ENCODE assay signal across 27 cellular contexts in the genomic region with DNA sequence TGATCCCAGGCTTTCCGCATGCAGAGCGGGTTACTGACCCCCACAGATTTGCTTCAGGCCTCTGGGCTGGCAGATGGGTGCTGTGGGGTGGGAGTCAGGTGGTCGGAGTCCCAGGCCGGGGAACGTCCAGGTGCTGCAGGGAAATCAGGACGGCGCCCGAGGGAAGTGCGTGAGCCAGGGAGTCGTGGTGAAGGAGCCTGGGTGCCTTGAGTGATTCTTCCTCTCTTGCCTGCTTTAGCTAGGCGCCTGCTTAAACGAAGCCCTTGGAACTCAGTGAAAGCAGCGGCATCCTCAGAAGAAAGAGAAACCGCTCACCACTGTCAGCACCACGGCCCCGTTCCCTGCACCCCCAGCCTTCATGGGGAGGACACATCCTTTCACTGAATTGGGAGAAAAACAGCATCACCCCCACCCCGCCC.
DNase-seq lines count a peak whose midpoint lies in the region; ATAC-seq and TF ChIP-seq lines count a peak whose summit lies in the region.
"Had no signal": no experiment of that assay in that cellular context is flagged by ENCODE, and none has a peak within 500 bp of the region (broad histone marks: within the 10 kb centered on the region; RNA-seq: fewer than 3 reads in every experiment).

No MANE protein-coding gene starts in this region.

- no peak overlapping the region for H3K9ac ChIP-seq in trophoblast cell (ENCODE audit: low read length)

- H3K23ac ChIP-seq in trophoblast cell (ENCODE audit: low read length), result no peak overlapping the region

- H3K79me1 ChIP-seq in trophoblast cell (ENCODE audit: low read length), result peaks cover 4% of the 10 kb centered on the region

- no peak overlapping the region for H2AFZ ChIP-seq in trophoblast cell (ENCODE audit: insufficient read depth, low read length, poor library complexity)

- TF ChIP-seq CTCF in heart right ventricle (IDR thresholded peaks at IDR 0.05), result no peak
- no peak for TF ChIP-seq CTCF in coronary artery (IDR thresholded peaks at IDR 0.05)

- ATAC-seq in Right ventricle myocardium inferior, result no peak
- no peak for ATAC-seq in heart right ventricle
- ATAC-seq in HG03432 (IDR thresholded peaks at IDR 0.05; ENCODE audit: unreplicated experiment), result no peak
- ATAC-seq: activated CD4-positive, alpha-beta T cell treated with anti-CD3 and anti-CD28 coated beads for 36 hours; activated T-cell treated with anti-CD3 and anti-CD28 coated beads, Interleukin-2, amount 50 U/mL, for 72 hours; mucosa of descending colon had no signal

- H3K4me2 ChIP-seq in trophoblast cell (ENCODE audit: low read length), result no peak overlapping the region

- H3K27me3 ChIP-seq in heart right ventricle (peaks cover 0 to 60% (median 28%) of the 10 kb centered on the region in 7 donors), trophoblast cell (ENCODE audit: insufficient read depth, low read length) (no peaks in the 10 kb centered on the region)

- no peak overlapping the region for H3K4ac ChIP-seq in trophoblast cell (ENCODE audit: low read depth, low read length)

- no peak overlapping the region for H3K27ac ChIP-seq in heart right ventricle
- no peak overlapping the region for H3K27ac ChIP-seq in coronary artery
- no peak overlapping the region for H3K27ac ChIP-seq in trophoblast cell (ENCODE audit: low read depth, low read length)
- H3K27ac ChIP-seq: adrenal gland, esophagus muscularis mucosa, heart left ventricle, skin epidermis, thoracic aorta had no signal

- H4K8ac ChIP-seq in trophoblast cell (ENCODE audit: low read depth, low read length), result peak overlapping the region; percentile 30

- no peak overlapping the region for H4K12ac ChIP-seq in trophoblast cell (ENCODE audit: low read depth, low read length)

- 70 to 74% methylated on average over 17 of the region's 17 CpGs for WGBS in heart right ventricle, 2 donors
- WGBS in trophoblast cell (ENCODE audit: extremely low coverage, insufficient coverage, insufficient read length), result no CpG with 5 or more reads among the region's 17 CpGs

- H2AK5ac ChIP-seq in trophoblast cell (ENCODE audit: low read length), result no peak overlapping the region

- H3K4me1 ChIP-seq in heart right ventricle (no peaks in the 10 kb centered on the region), trophoblast cell (ENCODE audit: control insufficient read depth in 1 of 2, insufficient read depth in 2 of 2, low read length in 2 of 2) (peaks cover 4 to 9% of the 10 kb centered on the region in 2 experiments)
- H3K4me1 ChIP-seq: adrenal gland, esophagus muscularis mucosa, HAP-1, heart left ventricle had no signal

- no peaks in the 10 kb centered on the region for H3K36me3 ChIP-seq in heart right ventricle
- H3K36me3 ChIP-seq in trophoblast cell (ENCODE audit: control insufficient read depth in 1 of 2, insufficient read depth in 2 of 2, low read length in 2 of 2), result no peaks in the 10 kb centered on the region
- H3K36me3 ChIP-seq: adrenal gland, esophagus muscularis mucosa, HAP-1, heart left ventricle, thoracic aorta had no signal

- H4K91ac ChIP-seq in trophoblast cell (ENCODE audit: low read depth, low read length), result no peak overlapping the region

- DNase-seq in Right ventricle myocardium inferior (ENCODE audit: missing footprints), result peak; percentile 53
- DNase-seq in heart right ventricle, result no peak
- DNase-seq in coronary artery (ENCODE audit: low spot score), result peak; percentile 69
- DNase-seq in trophoblast cell, result no peak
- no peak for DNase-seq in NOMO-1 treated with dmso at 0.1 percent for 144 hours (lab: John Stamatoyannopoulos, UW; ENCODE audit: unreplicated experiment)
- no peak for DNase-seq in retina
- no peak for DNase-seq in NCI-H2196 (lab: John Stamatoyannopoulos, UW; ENCODE audit: unreplicated experiment)
- DNase-seq: activated CD4-positive, alpha-beta T cell treated with anti-CD3 and anti-CD28 coated beads for 36 hours; activated naive CD4-positive, alpha-beta T cell treated with anti-CD3 and anti-CD28 coated beads for 36 hours; activated T-cell treated with anti-CD3 and anti-CD28 coated beads, Interleukin-2, amount 50 U/mL, for 72 hours; CD8-positive, alpha-beta memory T cell; central memory CD4-positive, alpha-beta T cell; foreskin fibroblast; heart left ventricle; kidney glomerular epithelial cell; NCI-H446; NCI-H748 treated with DMSO at 0.1 percent for 48 hours; SIG-M5; stimulated activated CD4-positive, alpha-beta T cell treated with anti-CD3 and anti-CD28 coated beads, Interleukin-1b, Interleukin-23, amount 100 ng/mL, for 48 hours; stimulated activated naive CD4-positive, alpha-beta T cell treated with Interleukin-2 at 50 U/mL for 16 hours had no signal

- intact Hi-C loops in Right ventricle myocardium inferior (cut with DNase I) (no loop called here), heart right ventricle (cut with DNase I) (no loop called here)

- no peak overlapping the region for H3K14ac ChIP-seq in trophoblast cell (ENCODE audit: low read length)

- H2BK120ac ChIP-seq in trophoblast cell (ENCODE audit: insufficient read depth, low read length, poor library complexity), result no peak overlapping the region

- no peak overlapping the region for H3K4me3 ChIP-seq in heart right ventricle
- H3K4me3 ChIP-seq in coronary artery, result no peak overlapping the region
- H3K4me3 ChIP-seq in trophoblast cell (ENCODE audit: low read depth, low read length), result no peak overlapping the region
- H3K4me3 ChIP-seq: adrenal gland, esophagus muscularis mucosa, HAP-1, heart left ventricle, mucosa of descending colon, skin epidermis, thoracic aorta had no signal

- no peak overlapping the region for H3K18ac ChIP-seq in trophoblast cell (ENCODE audit: low read length)

- H3K79me2 ChIP-seq in trophoblast cell (ENCODE audit: control insufficient read depth, insufficient read depth, low read length, poor library complexity), result no peaks in the 10 kb centered on the region

- no peaks in the 10 kb centered on the region for H3K9me3 ChIP-seq in heart right ventricle
- H3K9me3 ChIP-seq in trophoblast cell (ENCODE audit: insufficient read depth, low read depth, low read length), result no peaks in the 10 kb centered on the region
- H3K9me3 ChIP-seq: adrenal gland, esophagus muscularis mucosa, HAP-1, heart left ventricle, mucosa of descending colon, thoracic aorta had no signal

- H2BK5ac ChIP-seq in trophoblast cell (ENCODE audit: low read depth, low read length, poor library complexity), result no peak overlapping the region

- H2BK12ac ChIP-seq in trophoblast cell (ENCODE audit: low read length), result no peak overlapping the region

Comparison
In these comparisons a context has a peak if more than half of its experiments do, and no peak if none do; other contexts are left out.
1. DNase-seq: peak in Right ventricle myocardium inferior (single experiment) and coronary artery (single experiment); none in heart right ventricle (0 of 2), trophoblast cell (0 of 2), NOMO-1 treated with dmso at 0.1 percent for 144 hours (single experiment), retina (single experiment) and NCI-H2196 (single experiment).